In the genomic region with DNA sequence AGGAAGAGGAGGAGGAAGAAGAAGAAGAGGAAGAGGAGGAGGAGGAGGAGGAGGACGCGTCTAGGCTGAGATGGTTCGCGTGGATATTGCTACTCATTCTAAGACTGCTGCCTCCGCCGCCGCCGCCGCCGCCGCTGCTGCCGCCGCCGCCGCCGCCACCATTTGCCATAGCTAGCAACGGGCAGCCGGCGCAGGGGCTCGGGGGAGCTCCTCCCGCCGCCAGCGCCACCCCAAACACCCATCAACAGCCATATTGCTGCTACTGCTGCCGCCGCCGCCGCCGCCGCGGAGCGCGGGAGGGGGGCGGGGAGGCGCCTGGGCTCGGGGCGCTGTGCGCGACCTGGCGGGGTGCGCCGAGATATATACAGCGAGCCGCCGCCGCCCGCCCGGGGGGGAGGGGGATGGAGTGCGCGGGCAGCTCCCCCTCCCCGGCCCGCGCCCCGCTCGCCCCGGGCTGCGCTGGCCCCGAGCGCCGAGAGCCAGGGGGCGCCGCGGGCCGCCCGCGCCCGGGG, we compare ENCODE assay signal across 8 cellular contexts. TPM values are rescaled to one million over a fixed set of nuclear protein-coding genes. Genes with fewer than 3 reads are reported as not detected.
A peak's percentile ranks its signal among the peaks of the same experiment; 100 is the strongest.
DNase-seq lines count a peak whose midpoint lies in the region; ATAC-seq and TF ChIP-seq lines count a peak whose summit lies in the region.

A gene (minus strand): TSS at position 335 of the 512 bp plus-strand sequence.

- H3K9me3 ChIP-seq in WERI-Rb-1 (ENCODE audit: severe bottlenecking) (no peaks in the 10 kb centered on the region), osteoblast (ENCODE audit: low read depth, low read length) (no peaks in the 10 kb centered on the region)

- H3K4me3 ChIP-seq in WERI-Rb-1 (ENCODE audit: low read depth, low read length): peak within 1 kb of the TSS; percentile 50
- peak within 1 kb of the TSS; percentile 86 for H3K4me3 ChIP-seq in osteoblast (ENCODE audit: insufficient read depth, low read length)

- H3K27me3 ChIP-seq in WERI-Rb-1 (ENCODE audit: insufficient read depth, low read depth, severe bottlenecking) (peaks cover 10% of the 10 kb centered on the region), osteoblast (ENCODE audit: insufficient read depth, low read length) (no peaks in the 10 kb centered on the region)

- ATAC-seq in HG03469 (IDR thresholded peaks at IDR 0.05; ENCODE audit: unreplicated experiment): no peak

- peaks cover 21% of the 10 kb centered on the region for H3K4me1 ChIP-seq in osteoblast (ENCODE audit: insufficient read depth, low read length)

- H3K79me2 ChIP-seq in osteoblast (ENCODE audit: insufficient read depth, low read length): peaks cover 46% of the 10 kb centered on the region

- no peaks in the 10 kb centered on the region for H3K36me3 ChIP-seq in WERI-Rb-1
- H3K36me3 ChIP-seq in osteoblast (ENCODE audit: insufficient read depth, low read length): no peaks in the 10 kb centered on the region

- peak within 1 kb of the TSS; percentile 48; the same call in 1 of the 2 replicates for H3K27ac ChIP-seq in WERI-Rb-1
- H3K27ac ChIP-seq in osteoblast (ENCODE audit: low read depth, low read length): no peak within 1 kb of the TSS

- TF ChIP-seq CTCF in GM20000 (IDR thresholded peaks at IDR 0.05; ENCODE audit: extremely low read depth, missing control alignments) (no peak), WERI-Rb-1 (IDR thresholded peaks at IDR 0.05; ENCODE audit: low read depth, low read length) (no peak), osteoblast (IDR thresholded peaks at IDR 0.05; ENCODE audit: extremely low read depth, low read depth, low read length) (no peak)

- peak; percentile 41 for DNase-seq in AG08395 (ENCODE audit: low spot score)
- DNase-seq in GM20000 (ENCODE audit: low spot score): peak; percentile 38
- DNase-seq in WERI-Rb-1: peak; percentile 51
- DNase-seq in germinal center (ENCODE audit: low spot score): peak; percentile 52
- DNase-seq in osteoblast (ENCODE audit: insufficient read length, low spot score, missing footprints): peak; percentile 96
- DNase-seq in UCSD-AML1 (lab: John Stamatoyannopoulos, UW; ENCODE audit: unreplicated experiment): no peak
- no peak for DNase-seq in HPDE6-E6E7 (ENCODE audit: extremely low spot score)

- H3K4me2 ChIP-seq in osteoblast (ENCODE audit: insufficient read depth, low read length): peak within 1 kb of the TSS; percentile 95

- peak within 1 kb of the TSS; percentile 90 for H2AFZ ChIP-seq in osteoblast (ENCODE audit: low read length)

- H4K20me1 ChIP-seq in osteoblast (ENCODE audit: insufficient read depth, low read length): no peaks in the 10 kb centered on the region

RNA-seq across cellular contexts. Expression of the gene that starts here (rescaled TPM):
- total RNA-seq in osteoblast: 72.2 and 77.8 TPM in 2 replicates

Comparison
In these comparisons a context has a peak if more than half of its experiments do, and no peak if none do; other contexts are left out.
1. DNase-seq: peak in AG08395 (single experiment), GM20000 (single experiment), WERI-Rb-1 (single experiment), germinal center (single experiment) and osteoblast (single experiment); none in UCSD-AML1 (single experiment) and HPDE6-E6E7 (single experiment).